18 cellular contexts compared by ENCODE assay signal in the genomic region with DNA sequence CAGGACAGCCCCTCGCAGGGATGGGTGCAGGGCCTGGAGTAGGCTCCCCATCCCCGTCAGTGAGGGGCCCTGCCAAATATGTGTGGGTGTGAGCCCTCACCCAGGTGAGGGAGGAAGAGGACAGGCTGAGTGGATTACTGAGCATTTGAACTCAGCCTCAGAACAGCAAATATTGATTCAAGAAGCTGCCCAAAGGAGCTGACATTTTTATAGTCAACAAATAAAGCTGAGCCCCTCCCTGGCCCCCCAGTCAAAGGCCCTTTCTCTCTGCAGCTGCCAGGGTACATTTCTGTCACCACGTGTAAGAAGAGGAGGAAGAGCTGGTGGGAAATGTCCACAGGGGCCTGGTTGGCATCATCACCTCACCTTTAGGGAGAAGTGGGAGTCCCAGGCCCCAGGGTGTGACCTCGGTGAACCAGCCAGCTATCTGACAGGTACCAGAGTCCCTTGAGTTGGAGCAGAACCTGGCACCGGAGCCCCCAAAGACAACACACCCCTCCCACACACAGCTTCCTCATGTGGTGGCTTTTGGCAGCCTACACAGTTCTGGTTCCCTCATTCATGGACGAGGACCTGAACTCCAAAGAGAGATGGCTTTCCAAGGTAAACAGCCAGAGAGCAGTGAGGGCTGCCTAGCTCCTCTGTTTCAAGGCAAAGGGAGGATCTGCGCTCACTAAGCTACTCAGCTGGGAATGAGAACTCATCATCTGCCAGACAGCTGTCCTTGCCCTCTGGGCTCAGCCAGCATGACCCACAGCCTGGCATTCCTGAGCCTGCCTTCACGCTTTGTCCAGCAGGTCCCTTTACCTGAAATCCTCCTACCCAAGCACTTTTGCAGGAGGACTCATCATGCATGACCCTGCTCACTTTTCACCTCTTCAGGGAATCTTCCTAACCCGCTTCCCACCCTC. TPM values are rescaled to one million over a fixed set of nuclear protein-coding genes. Genes with fewer than 3 reads are reported as not detected.
DNase-seq lines count a peak whose midpoint lies in the region; TF ChIP-seq lines count a peak whose summit lies in the region.
"Had no signal": no experiment of that assay in that cellular context is flagged by ENCODE, and none has a peak within 500 bp of the region (broad histone marks: within the 10 kb centered on the region; RNA-seq: fewer than 3 reads in every experiment).

No MANE protein-coding gene starts in this region.

- CTCF ChIA-PET in Caco-2 (lab: Charles Lee), result interaction anchor here (0.9 to 1.2 kb wide), 4 partner anchors 28 to 197 kb away, joined by 3 to 4 read pairs (median 4); no protein-coding TSS in a partner anchor

- no peaks in the 10 kb centered on the region for H3K36me3 ChIP-seq in Caco-2 (ENCODE audit: control insufficient read depth, insufficient read depth, low read length)
- H3K36me3 ChIP-seq: gastroesophageal sphincter, thoracic aorta had no signal

- H3K4me3 ChIP-seq in Caco-2 (ENCODE audit: low read depth, low read length) (no peak overlapping the region), foreskin fibroblast (ENCODE audit: low read depth in 1 of 2, low read length in 2 of 2) (no peak overlapping the region)
- H3K4me3 ChIP-seq: gastroesophageal sphincter, PC-9, thoracic aorta had no signal

- no peaks in the 10 kb centered on the region for H3K27me3 Mint-ChIP-seq in Caco-2 (ENCODE audit: insufficient read depth, unreplicated experiment)
- H3K27me3 Mint-ChIP-seq: activated B cell treated with CpG ODN at 0.5 μM for 24 hours had no signal

- peaks cover 16% of the 10 kb centered on the region for H3K4me1 Mint-ChIP-seq in Caco-2 (ENCODE audit: low read depth, unreplicated experiment)

- H3K9me3 ChIP-seq in Caco-2, result no peaks in the 10 kb centered on the region
- H3K9me3 ChIP-seq: thoracic aorta had no signal

- peak overlapping the region; percentile 3 for H3K27ac Mint-ChIP-seq in Caco-2 (ENCODE audit: unreplicated experiment)
- H3K27ac Mint-ChIP-seq: activated B cell treated with CpG ODN at 0.5 μM for 24 hours, B cell had no signal

- peaks cover 8% of the 10 kb centered on the region for H3K4me1 ChIP-seq in Caco-2
- H3K4me1 ChIP-seq: gastroesophageal sphincter had no signal

- no peak for TF ChIP-seq CTCF in 22Rv1 (IDR thresholded peaks at IDR 0.05)
- TF ChIP-seq CTCF in Caco-2 (IDR thresholded peaks at IDR 0.05; ENCODE audit: insufficient read depth in 1 of 2, low read depth in 1 of 2, low read length in 1 of 2, severe bottlenecking in 1 of 2, unreplicated experiment in 1 of 2), result no peak
- no peak for TF ChIP-seq CTCF in GM10266 (IDR thresholded peaks at IDR 0.05; ENCODE audit: control insufficient read depth, insufficient read depth, low read depth, missing control alignments)
- no peak for TF ChIP-seq CTCF in foreskin fibroblast (IDR thresholded peaks at IDR 0.05; ENCODE audit: low read depth, low read length)

- DNase-seq in Caco-2 (peak; percentile 43 to 48), NCI-H774 (lab: John Stamatoyannopoulos, UW) (peak; percentile 10), mesenteric fat pad (ENCODE audit: low spot score) (peak; percentile 69), HUDEP-2 (lab: John Stamatoyannopoulos, UW; ENCODE audit: unreplicated experiment in 76 of 76) (no peak), GM10266 (ENCODE audit: extremely low spot score) (no peak), foreskin fibroblast (no peak)
- DNase-seq in stimulated activated CD4-positive, alpha-beta T cell treated with anti-CD3 and anti-CD28 coated beads, Interleukin-1b, Interleukin-23, amount 100 ng/mL, for 48 hours, result no peak
- DNase-seq: activated B cell treated with CpG ODN at 0.5 μM for 24 hours; central memory CD4-positive, alpha-beta T cell; EL; Karpas-422; NCI-H2171; PC-9 had no signal

- no peaks in the 10 kb centered on the region for H3K36me3 Mint-ChIP-seq in Caco-2 (ENCODE audit: insufficient read depth, unreplicated experiment)

- peaks cover 6% of the 10 kb centered on the region for H3K9me3 Mint-ChIP-seq in Caco-2 (ENCODE audit: unreplicated experiment)

- no peaks in the 10 kb centered on the region for H3K27me3 ChIP-seq in Caco-2 (replicated peaks; ENCODE audit: control insufficient read depth, insufficient read depth, low read length)
- H3K27me3 ChIP-seq: gastroesophageal sphincter had no signal

- peak overlapping the region; percentile 50 for H3K27ac ChIP-seq in 22Rv1
- H3K27ac ChIP-seq: gastroesophageal sphincter, HL-60, PC-9, thoracic aorta had no signal

- intact Hi-C loops in Caco-2 (cut with micrococcal nuclease; ENCODE audit: unreplicated experiment), result loop anchor here (1.0 kb wide), 1 partner anchor 8 kb away; no protein-coding TSS in a partner anchor

- no TSS peak for BruUV-seq in Caco-2 (replicated peaks; lab: Mats Ljungman, UMichigan)

- no peak overlapping the region for H3K4me3 Mint-ChIP-seq in Caco-2 (ENCODE audit: unreplicated experiment)
- H3K4me3 Mint-ChIP-seq: activated B cell treated with CpG ODN at 0.5 μM for 24 hours, B cell had no signal

- POLR2A ChIA-PET in Caco-2 (lab: Charles Lee), result interaction anchor here (0.7 kb wide), 1 partner anchor 44 kb away, joined by 3 read pairs; no protein-coding TSS in a partner anchor

RNA-seq across cellular contexts. Expression of a gene that starts 43.0 kb away (rescaled TPM):
- total RNA-seq in Caco-2 (2022) (19.8 and 24.4 TPM in 2 replicates), mesenteric fat pad (2.5 TPM)

Comparison
In these comparisons a context has a peak if more than half of its experiments do, and no peak if none do; other contexts are left out.
1. DNase-seq: peak in Caco-2 (2 of 2), NCI-H774 (single experiment) and mesenteric fat pad (single experiment); none in HUDEP-2 (0 of 76), stimulated activated CD4-positive, alpha-beta T cell treated with anti-CD3 and anti-CD28 coated beads, Interleukin-1b, Interleukin-23, amount 100 ng/mL, for 48 hours (single experiment), GM10266 (single experiment) and foreskin fibroblast (0 of 2).